ENCODE assay signal across 28 cellular contexts in the genomic region with DNA sequence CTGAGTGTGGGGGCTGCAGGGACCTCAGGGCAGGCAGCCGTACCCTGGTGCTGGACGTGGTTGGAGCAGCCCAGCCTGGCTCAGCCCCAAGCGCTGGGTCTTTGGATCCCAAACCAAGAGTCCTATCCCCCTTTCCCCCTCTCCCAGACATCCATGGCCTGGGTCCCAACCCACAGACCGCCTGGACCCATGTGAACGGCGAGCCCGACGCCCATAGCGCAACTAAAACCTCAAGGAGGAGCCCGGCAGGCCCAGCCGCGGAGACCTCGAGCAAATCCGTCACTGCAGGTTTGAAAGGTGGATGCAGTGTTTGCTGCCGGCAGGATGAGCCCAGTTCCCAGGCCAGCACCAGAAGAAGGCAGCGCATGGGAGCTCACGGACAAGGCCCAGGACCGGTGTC.
"Had no signal": no experiment of that assay in that cellular context is flagged by ENCODE, and none has a peak within 500 bp of the region (broad histone marks: within the 10 kb centered on the region; RNA-seq: fewer than 3 reads in every experiment).

No MANE protein-coding gene starts in this region.

- H3K4me3 ChIP-seq: colonic mucosa, dorsolateral prefrontal cortex, esophagus squamous epithelium, gastroesophageal sphincter, heart right ventricle had no signal

- H3K4me1 ChIP-seq: colonic mucosa, esophagus squamous epithelium, gastroesophageal sphincter, heart right ventricle had no signal

- DNase-seq: activated CD4-positive, alpha-beta T cell treated with anti-CD3 and anti-CD28 coated beads for 48 hours; activated CD4-positive, alpha-beta T cell treated with anti-CD3 and anti-CD28 coated beads, Interleukin-2, amount 50 U/mL, for 1 hour; activated CD4-positive, alpha-beta T cell treated with anti-CD3 and anti-CD28 coated beads, Interleukin-2, amount 50 U/mL, for 48 hours; activated CD4-positive, CD25-positive, alpha-beta regulatory T cell; activated CD8-positive, alpha-beta memory T cell treated with anti-CD3 and anti-CD28 coated beads, Interleukin-2, amount 50 U/mL, for 48 hours; activated CD8-positive, alpha-beta T cell treated with anti-CD3 and anti-CD28 coated beads for 36 hours; activated gamma-delta T cell; activated naive CD4-positive, alpha-beta T cell treated with anti-CD3 and anti-CD28 coated beads, Interleukin-2, amount 50 U/mL, for 16 hours; activated naive CD4-positive, alpha-beta T cell treated with Interleukin-2 at 50 U/mL for 16 hours; activated T-cell treated with anti-CD3 and anti-CD28 coated beads for 4 hours; activated T-cell treated with anti-CD3 and anti-CD28 coated beads, Interleukin-2, amount 50 U/mL, for 24 hours; activated T-cell treated with anti-CD3 and anti-CD28 coated beads, Interleukin-2, amount 50 U/mL, for 72 hours; amniotic stem cell; anterior cingulate cortex; brain microvascular endothelial cell; caudate nucleus; colonic mucosa; dorsolateral prefrontal cortex; effector CD4-positive, alpha-beta T cell; effector memory CD8-positive, alpha-beta T cell; esophagus squamous epithelium; foreskin melanocyte; heart right ventricle; T-helper 1 cell; T-helper 17 cell; T1000 had no signal

- H3K36me3 ChIP-seq: brain microvascular endothelial cell, colonic mucosa, esophagus squamous epithelium, gastroesophageal sphincter, heart right ventricle had no signal

- H3K9me3 ChIP-seq: colonic mucosa, esophagus squamous epithelium, gastroesophageal sphincter, heart right ventricle had no signal

- H3K27ac ChIP-seq: brain microvascular endothelial cell, colonic mucosa, dorsolateral prefrontal cortex, epithelial cell of prostate, esophagus squamous epithelium, gastroesophageal sphincter, heart right ventricle had no signal

- H3K27me3 ChIP-seq: brain microvascular endothelial cell, colonic mucosa had no signal
